ENCODE assay signal across 1 cellular context in genomic region chr1:39979654-39980053, GRCh38.
TF ChIP-seq lines count a peak whose summit lies in the region.

No MANE protein-coding gene starts in this region.

TF ChIP-seq in HEK293T, 16 proteins besides CTCF, POLR2A, EP300 and RAD21 (continued from another document):
- no peak for TF ChIP-seq BHLHE40 (IDR thresholded peaks at IDR 0.05; ENCODE audit: borderline replicate concordance)
- no peak for TF ChIP-seq ZNF384 (IDR thresholded peaks at IDR 0.05)
- no peak for TF ChIP-seq ARNT (IDR thresholded peaks at IDR 0.05)
- TF ChIP-seq HDGF (IDR thresholded peaks at IDR 0.05; ENCODE audit: borderline replicate concordance): no peak
- TF ChIP-seq FOXA1 (IDR thresholded peaks at IDR 0.05): no peak
- no peak for TF ChIP-seq ELF4 (IDR thresholded peaks at IDR 0.05)
- no peak for TF ChIP-seq FOXK2 (IDR thresholded peaks at IDR 0.05)
- no peak for TF ChIP-seq FOXM1 (IDR thresholded peaks at IDR 0.05; ENCODE audit: borderline replicate concordance)
- no peak for TF ChIP-seq CTBP1 (IDR thresholded peaks at IDR 0.05; ENCODE audit: borderline replicate concordance)
- no peak for TF ChIP-seq LEF1 (IDR thresholded peaks at IDR 0.05; ENCODE audit: borderline replicate concordance)
- TF ChIP-seq TARDBP (IDR thresholded peaks at IDR 0.05): no peak
- TF ChIP-seq L3MBTL2 (conservative IDR thresholded peaks at IDR 0.05): no peak
